30 cellular contexts compared by ENCODE assay signal in the genomic region with DNA sequence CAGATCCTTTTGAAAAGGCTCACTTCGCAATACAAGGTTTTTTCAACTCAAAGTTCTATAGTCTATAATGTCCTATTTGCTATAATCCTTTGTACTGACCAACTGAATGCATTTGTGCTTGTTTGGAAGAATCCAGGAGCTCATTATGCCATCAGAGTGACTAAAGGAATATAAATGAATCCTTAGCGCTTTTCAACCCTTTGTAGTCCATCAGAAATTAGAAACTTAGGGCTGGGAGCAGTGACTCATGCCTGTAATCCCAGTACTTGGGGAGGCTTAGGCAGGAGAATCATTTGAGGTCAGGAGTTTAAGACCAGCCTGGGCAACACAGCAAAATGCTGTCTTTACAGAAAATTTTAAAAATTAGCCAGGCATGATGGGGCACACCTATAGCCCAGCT.
DNase-seq lines count a peak whose midpoint lies in the region; ATAC-seq, FAIRE-seq and TF ChIP-seq lines count a peak whose summit lies in the region.
"Had no signal": no experiment of that assay in that cellular context is flagged by ENCODE, and none has a peak within 500 bp of the region (broad histone marks: within the 10 kb centered on the region; RNA-seq: fewer than 3 reads in every experiment).

No MANE protein-coding gene starts in this region.

- H3K4me1 ChIP-seq in IMR-90 (ENCODE audit: control insufficient read depth, insufficient read depth, low read length): no peaks in the 10 kb centered on the region
- H3K4me1 ChIP-seq in astrocyte (ENCODE audit: insufficient read depth, low read length): no peaks in the 10 kb centered on the region
- no peaks in the 10 kb centered on the region for H3K4me1 ChIP-seq in foreskin keratinocyte
- H3K4me1 ChIP-seq: A549, left lung, parathyroid adenoma had no signal

- TF ChIP-seq RAD21 in IMR-90 (IDR thresholded peaks at IDR 0.05; ENCODE audit: low read length): no peak

- intact Hi-C loops in IMR-90 (cut with micrococcal nuclease): no loop called here

- no peak overlapping the region for H3K56ac ChIP-seq in IMR-90 (ENCODE audit: extremely low read depth, insufficient read depth, low read length)

- H3K9me3 Mint-ChIP-seq in astrocyte (ENCODE audit: unreplicated experiment): no peaks in the 10 kb centered on the region
- H3K9me3 Mint-ChIP-seq: activated CD4-positive, alpha-beta memory T cell treated with anti-CD3 and anti-CD28 coated beads for 36 hours; activated T-cell treated with anti-CD3 and anti-CD28 coated beads, Interleukin-2, amount 50 U/mL, for 72 hours; IgD-negative memory B cell; neural progenitor cell; stimulated activated naive CD8-positive, alpha-beta T cell treated with anti-CD3 and anti-CD28 coated beads, Interleukin-15, amount 100 ng/mL, for 72 hours had no signal

- no peak overlapping the region for H2BK120ac ChIP-seq in IMR-90 (ENCODE audit: low read depth, low read length)

- no peaks in the 10 kb centered on the region for H3K27me3 Mint-ChIP-seq in astrocyte (ENCODE audit: low read depth, unreplicated experiment)

- CTCF ChIA-PET in IMR-90 (lab: Yijun Ruan, JAX): no interaction called here

- in situ Hi-C loops in IMR-90 (cut with MboI; ENCODE audit: low sequenced_read_pairs): no loop called here

- H3K27me3 ChIP-seq in IMR-90 (ENCODE audit: control insufficient read depth, insufficient read depth, low read length) (no peaks in the 10 kb centered on the region; the same call in 1 of the 2 replicates), astrocyte (ENCODE audit: insufficient read depth, low read length) (no peaks in the 10 kb centered on the region), foreskin keratinocyte (no peaks in the 10 kb centered on the region)
- H3K27me3 ChIP-seq: left lung, neural progenitor cell had no signal

- POLR2A ChIA-PET in IMR-90 (lab: Charles Lee; ENCODE audit: unreplicated experiment): no interaction called here

- H3K14ac ChIP-seq in IMR-90 (replicated peaks; ENCODE audit: low read depth, low read length): no peak overlapping the region

- H2BK15ac ChIP-seq in IMR-90 (ENCODE audit: low read depth, low read length): no peak overlapping the region

- TF ChIP-seq POLR2A in IMR-90 (IDR thresholded peaks at IDR 0.05; ENCODE audit: low read depth, low read length): no peak

- no peak overlapping the region for H4K5ac ChIP-seq in IMR-90 (ENCODE audit: low read depth, low read length)

- FAIRE-seq in astrocyte (lab: Jason Lieb, UNC): no peak
- FAIRE-seq: A549, TTC549 had no signal

- H3K27ac ChIP-seq in IMR-90 (ENCODE audit: insufficient read depth, low read length) (no peak overlapping the region), astrocyte (ENCODE audit: low read depth, low read length) (no peak overlapping the region), foreskin keratinocyte (no peak overlapping the region)
- H3K27ac ChIP-seq: A549, left lung, neural progenitor cell, parathyroid adenoma, PC-9 had no signal

- BruUV-seq in IMR-90 (replicated peaks; lab: Mats Ljungman, UMichigan): no TSS peak

- no peak overlapping the region for H2BK5ac ChIP-seq in IMR-90 (ENCODE audit: low read depth, low read length, poor library complexity, severe bottlenecking)

- no peak overlapping the region for H3K4me3 ChIP-seq in IMR-90 (ENCODE audit: insufficient read depth, low read depth, low read length)
- no peak overlapping the region for H3K4me3 ChIP-seq in astrocyte (ENCODE audit: insufficient read depth, low read depth, low read length)
- H3K4me3 ChIP-seq: A549, left lung, neural progenitor cell, PC-9 had no signal

- H3K9ac ChIP-seq in IMR-90 (ENCODE audit: low read depth, low read length): no peak overlapping the region
- H3K9ac ChIP-seq in astrocyte (ENCODE audit: low read length): no peak overlapping the region
- H3K9ac ChIP-seq: neural progenitor cell, parathyroid adenoma had no signal

- no peaks in the 10 kb centered on the region for H4K20me1 ChIP-seq in IMR-90 (ENCODE audit: insufficient read depth, low read length)
- no peaks in the 10 kb centered on the region for H4K20me1 ChIP-seq in astrocyte (ENCODE audit: insufficient read depth, low read length)

- no peak overlapping the region for H2BK20ac ChIP-seq in IMR-90 (ENCODE audit: low read depth, low read length)

- H3K9me3 ChIP-seq in IMR-90 (ENCODE audit: control insufficient read depth, insufficient read depth, low read length): no peaks in the 10 kb centered on the region
- no peaks in the 10 kb centered on the region for H3K9me3 ChIP-seq in astrocyte (ENCODE audit: insufficient read depth, low read depth, low read length)
- H3K9me3 ChIP-seq: A549, left lung had no signal

- no CpG with 5 or more reads among the region's 2 CpGs for WGBS in IMR-90 (ENCODE audit: extremely low coverage in 2 of 2, insufficient read length in 1 of 2), 2 experiments

- H3K36me3 ChIP-seq in IMR-90 (ENCODE audit: control insufficient read depth, insufficient read depth, low read length) (no peaks in the 10 kb centered on the region), astrocyte (ENCODE audit: insufficient read depth, low read length) (no peaks in the 10 kb centered on the region)
- H3K36me3 ChIP-seq: left lung, neural progenitor cell had no signal

- no peaks in the 10 kb centered on the region for H3K79me2 ChIP-seq in astrocyte (ENCODE audit: insufficient read depth, low read length)
- H3K79me2 ChIP-seq: parathyroid adenoma had no signal

- H3K4me2 ChIP-seq in IMR-90 (ENCODE audit: low read depth, low read length) (no peak overlapping the region), astrocyte (ENCODE audit: low read length) (no peak overlapping the region)
- H3K4me2 ChIP-seq: A549, neural progenitor cell, PC-9 had no signal

- no peak overlapping the region for H2AK5ac ChIP-seq in IMR-90 (ENCODE audit: low read depth, low read length)

- H3K27ac Mint-ChIP-seq in astrocyte (ENCODE audit: unreplicated experiment): no peak overlapping the region
- H3K27ac Mint-ChIP-seq: activated CD4-positive, alpha-beta memory T cell treated with anti-CD3 and anti-CD28 coated beads for 36 hours; activated T-cell treated with anti-CD3 and anti-CD28 coated beads, Interleukin-2, amount 50 U/mL, for 72 hours; IgD-negative memory B cell; immature natural killer cell; neural progenitor cell; stimulated activated naive CD8-positive, alpha-beta T cell treated with anti-CD3 and anti-CD28 coated beads, Interleukin-15, amount 100 ng/mL, for 72 hours; T-helper 17 cell had no signal

- H4K91ac ChIP-seq in IMR-90 (ENCODE audit: insufficient read depth, low read depth, low read length): no peak overlapping the region

- H3K18ac ChIP-seq in IMR-90 (ENCODE audit: low read depth, low read length): no peak overlapping the region

- TF ChIP-seq CTCF in IMR-90 (conservative IDR thresholded peaks at IDR 0.05; ENCODE audit: low read depth, low read length): no peak
- no peak for TF ChIP-seq CTCF in astrocyte (IDR thresholded peaks at IDR 0.05; ENCODE audit: insufficient read depth, low read depth, low read length)
- TF ChIP-seq CTCF in foreskin keratinocyte (conservative IDR thresholded peaks at IDR 0.05): no peak

- H4K8ac ChIP-seq in IMR-90 (ENCODE audit: low read depth in 2 of 2, low read length in 2 of 2): no peak overlapping the region

- H3K4me3 Mint-ChIP-seq in astrocyte (ENCODE audit: unreplicated experiment): no peak overlapping the region
- H3K4me3 Mint-ChIP-seq: activated CD4-positive, alpha-beta memory T cell treated with anti-CD3 and anti-CD28 coated beads for 36 hours; activated T-cell treated with anti-CD3 and anti-CD28 coated beads, Interleukin-2, amount 50 U/mL, for 72 hours; IgD-negative memory B cell; immature natural killer cell; neural progenitor cell; stimulated activated naive CD8-positive, alpha-beta T cell treated with anti-CD3 and anti-CD28 coated beads, Interleukin-15, amount 100 ng/mL, for 72 hours; T-helper 17 cell had no signal

- H3K9me1 ChIP-seq in IMR-90 (ENCODE audit: insufficient read depth, low read length): no peaks in the 10 kb centered on the region

- ATAC-seq in IMR-90 (ENCODE audit: low read depth) (no peak), foreskin keratinocyte (peak; percentile 61), HG03457 (IDR thresholded peaks at IDR 0.05; ENCODE audit: unreplicated experiment) (no peak)
- ATAC-seq: A549; activated T-cell treated with anti-CD3 and anti-CD28 coated beads, Interleukin-2, amount 50 U/mL, for 72 hours; left lung; stimulated activated naive CD8-positive, alpha-beta T cell treated with anti-CD3 and anti-CD28 coated beads, Interleukin-15, amount 100 ng/mL, for 72 hours; T-helper 17 cell had no signal

- H3K4ac ChIP-seq in IMR-90 (ENCODE audit: low read depth, low read length): no peak overlapping the region

- no peak overlapping the region for H3K23ac ChIP-seq in IMR-90 (ENCODE audit: low read depth, low read length)

- H2AFZ ChIP-seq in IMR-90 (replicated peaks; ENCODE audit: low read length, poor library complexity): no peak overlapping the region
- H2AFZ ChIP-seq in astrocyte (ENCODE audit: low read depth, low read length): no peak overlapping the region
- H2AFZ ChIP-seq: neural progenitor cell, parathyroid adenoma, PC-9 had no signal

- dilution Hi-C loops in IMR-90 (cut with HindIII; ENCODE audit: low sequenced_read_pairs, unreplicated experiment): no loop called here

- H3K79me1 ChIP-seq in IMR-90 (ENCODE audit: low read depth in 1 of 2, low read length in 2 of 2): no peaks in the 10 kb centered on the region

- peak; percentile 48 for DNase-seq in EL
- peak; percentile 21 for DNase-seq in IMR-90
- peak; percentile 49 for DNase-seq in astrocyte (ENCODE audit: low read depth)
- DNase-seq in foreskin keratinocyte: peak in 1 of 2 donors; percentile 23
- no peak for DNase-seq in DMS79 (lab: John Stamatoyannopoulos, UW)
- no peak for DNase-seq in COLO829 (ENCODE audit: low spot score)
- no peak for DNase-seq in DMS114 treated with DMSO at 0.1 percent for 48 hours (lab: John Stamatoyannopoulos, UW; ENCODE audit: unreplicated experiment)
- DNase-seq: activated CD4-positive, alpha-beta memory T cell treated with anti-CD3 and anti-CD28 coated beads for 36 hours; activated CD4-positive, CD25-positive, alpha-beta regulatory T cell treated with anti-CD3 and anti-CD28 coated beads, Interleukin-2, amount 50 U/mL, for 72 hours; activated naive CD4-positive, alpha-beta T cell treated with Interleukin-2 at 50 U/mL for 16 hours; activated T-cell treated with anti-CD3 and anti-CD28 coated beads, Interleukin-2, amount 50 U/mL, for 72 hours; immature natural killer cell; left lung; mesendoderm; NCI-H1092; NCI-H1694; NCI-H524 treated with DMSO at 0.1 percent for 48 hours; NK-92 treated with Interleukin-12 subunit alpha and Interleukin-12 subunit beta, amount 100 ng/mL, for 24 hours; right cardiac atrium; Right ventricle myocardium superior; stimulated activated CD4-positive, alpha-beta T cell treated with anti-CD3 and anti-CD28 coated beads, Interleukin-2, amount 100 ng/mL, for 48 hours; stimulated activated naive CD8-positive, alpha-beta T cell treated with anti-CD3 and anti-CD28 coated beads, Interleukin-15, amount 100 ng/mL, for 72 hours; T-helper 17 cell had no signal

- no peak overlapping the region for H2AK9ac ChIP-seq in IMR-90 (replicated peaks; ENCODE audit: low read depth, low read length, poor library complexity)

- no peaks in the 10 kb centered on the region for H3K4me1 Mint-ChIP-seq in astrocyte (ENCODE audit: low read depth, unreplicated experiment)
- H3K4me1 Mint-ChIP-seq: IgD-negative memory B cell; immature natural killer cell; stimulated activated naive CD8-positive, alpha-beta T cell treated with anti-CD3 and anti-CD28 coated beads, Interleukin-15, amount 100 ng/mL, for 72 hours; T-helper 17 cell had no signal

- no peaks in the 10 kb centered on the region for H3K36me3 Mint-ChIP-seq in astrocyte (ENCODE audit: low read depth, unreplicated experiment)
- H3K36me3 Mint-ChIP-seq: activated CD4-positive, alpha-beta memory T cell treated with anti-CD3 and anti-CD28 coated beads for 36 hours; IgD-negative memory B cell; immature natural killer cell; neural progenitor cell had no signal

Comparison
In these comparisons a context has a peak if more than half of its experiments do, and no peak if none do; other contexts are left out.
1. DNase-seq: peak in EL (single experiment), IMR-90 (single experiment) and astrocyte (single experiment); none in DMS79 (single experiment), COLO829 (single experiment) and DMS114 treated with DMSO at 0.1 percent for 48 hours (single experiment).